In the genomic region with DNA sequence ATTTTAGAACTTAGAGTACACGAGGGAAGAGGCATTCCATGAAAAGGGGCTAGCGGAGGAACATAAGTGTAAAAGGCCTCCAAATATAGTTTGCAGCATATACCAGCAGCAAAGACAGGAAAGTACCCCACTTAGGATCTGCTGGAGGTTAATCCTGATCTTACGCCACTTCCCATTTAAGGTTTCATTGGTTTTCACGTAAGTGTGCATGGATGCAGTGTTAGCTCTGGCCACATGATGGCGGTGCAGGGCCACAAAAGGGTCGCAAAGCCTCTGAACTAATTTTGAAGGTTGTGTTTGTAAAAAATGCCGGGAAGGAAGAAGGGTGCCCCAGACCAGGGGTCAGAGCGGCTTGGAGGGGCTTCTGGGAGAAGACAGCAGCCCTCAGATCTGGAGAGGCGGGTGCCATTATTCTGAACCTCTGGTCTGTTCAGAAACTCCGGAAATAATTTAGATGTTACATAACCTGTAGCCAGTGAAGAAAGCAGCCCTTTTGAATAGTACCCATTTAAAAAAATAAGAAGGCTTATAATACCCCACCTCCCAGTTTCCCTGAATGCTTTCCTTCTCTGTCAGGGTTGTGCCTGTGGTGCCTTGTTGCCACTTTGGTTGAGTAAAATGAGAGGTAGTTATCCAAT, we compare ENCODE assay signal across 9 cellular contexts. TPM values are rescaled to one million over a fixed set of nuclear protein-coding genes. Genes with fewer than 3 reads are reported as not detected.
DNase-seq lines count a peak whose midpoint lies in the region; ATAC-seq, FAIRE-seq and TF ChIP-seq lines count a peak whose summit lies in the region.
"Had no signal": no experiment of that assay in that cellular context is flagged by ENCODE, and none has a peak within 500 bp of the region (broad histone marks: within the 10 kb centered on the region; RNA-seq: fewer than 3 reads in every experiment).

No MANE protein-coding gene starts in this region.

- CTCF ChIA-PET in HEK293 (lab: Yijun Ruan, JAX) = interaction anchor here (0.6 to 1.5 kb wide), 9 partner anchors 9 to 1370 kb away, joined by 3 to 4 read pairs (median 3); no protein-coding TSS in a partner anchor

- H3K9ac ChIP-seq in MM.1S (ENCODE audit: low read length) = no peak overlapping the region; the same call in 1 of the 2 replicates

- no peaks in the 10 kb centered on the region for H3K36me3 ChIP-seq in GM06990 (ENCODE audit: control insufficient read depth, insufficient read depth, low read length)
- H3K36me3 ChIP-seq in HEK293 (ENCODE audit: control insufficient read depth in 2 of 2, insufficient read depth in 1 of 2, low read length in 2 of 2) = no peaks in the 10 kb centered on the region
- H3K36me3 ChIP-seq in MM.1S (replicated peaks; ENCODE audit: insufficient read depth, low read length) = no peaks in the 10 kb centered on the region
- H3K36me3 ChIP-seq in pancreas = no peaks in the 10 kb centered on the region

- H3K4me1 ChIP-seq in HEK293 (ENCODE audit: control insufficient read depth, insufficient read depth, low read length) (no peaks in the 10 kb centered on the region), MM.1S (ENCODE audit: low read length) (no peaks in the 10 kb centered on the region), pancreas (peaks cover 0 to 2% (median 0%) of the 10 kb centered on the region in 3 donors)

- no peaks in the 10 kb centered on the region for H3K79me2 ChIP-seq in MM.1S (ENCODE audit: low read length)

- H3K9me3 ChIP-seq in HEK293 (ENCODE audit: control insufficient read depth, insufficient read depth, low read depth, low read length) = no peaks in the 10 kb centered on the region
- H3K9me3 ChIP-seq in MM.1S (replicated peaks; ENCODE audit: insufficient read depth, low read length) = no peaks in the 10 kb centered on the region
- no peaks in the 10 kb centered on the region for H3K9me3 ChIP-seq in pancreas

- H3K27ac ChIP-seq in HEK293 (ENCODE audit: extremely low read depth, low read depth, low read length) = no peak overlapping the region
- peak overlapping the region; percentile 7; the same call in 1 of the 2 replicates for H3K27ac ChIP-seq in MM.1S (ENCODE audit: low read length)
- H3K27ac ChIP-seq in pancreas = peak overlapping the region in 1 of 4 donors; percentile 29

- H3K4me3 ChIP-seq in GM06990 (replicated peaks; ENCODE audit: low read depth, low read length) = no peak overlapping the region
- H3K4me3 ChIP-seq in HEK293 (ENCODE audit: low read depth, low read length) = no peak overlapping the region
- H3K4me3 ChIP-seq in MM.1S (ENCODE audit: low read length) = peak overlapping the region; percentile 48
- peak overlapping the region in 2 of 4 donors; percentile 17 to 29 for H3K4me3 ChIP-seq in pancreas

- DNase-seq in GM06990 (ENCODE audit: extremely low read depth, insufficient read length) (peak; percentile 34), MM.1S (peak; percentile 71), SHP77 treated with DMSO at 0.1 percent for 48 hours (lab: John Stamatoyannopoulos, UW) (peak; percentile 42), glutamatergic neuron (peak; percentile 84), pancreas (peak; percentile 52 to 86 (median 73)), ureter (ENCODE audit: low spot score) (peak; percentile 73)

- H3K4me1 Mint-ChIP-seq in activated naive CD4-positive, alpha-beta T cell treated with anti-CD3 and anti-CD28 coated beads, Interleukin-2, amount 50 U/mL, for 24 hours = peaks cover 9% of the 10 kb centered on the region
- H3K4me1 Mint-ChIP-seq in glutamatergic neuron (ENCODE audit: low read depth, unreplicated experiment) = peaks cover 24% of the 10 kb centered on the region

- peak; percentile 79 to 93 (median 92) for ATAC-seq in pancreas

- peaks cover 17% of the 10 kb centered on the region for H3K27me3 Mint-ChIP-seq in activated naive CD4-positive, alpha-beta T cell treated with anti-CD3 and anti-CD28 coated beads, Interleukin-2, amount 50 U/mL, for 24 hours
- H3K27me3 Mint-ChIP-seq in glutamatergic neuron (ENCODE audit: unreplicated experiment) = no peaks in the 10 kb centered on the region

- intact Hi-C loops in pancreas (cut with DNase I) = no loop called here

- H3K9me3 Mint-ChIP-seq in activated naive CD4-positive, alpha-beta T cell treated with anti-CD3 and anti-CD28 coated beads, Interleukin-2, amount 50 U/mL, for 24 hours = no peaks in the 10 kb centered on the region
- H3K9me3 Mint-ChIP-seq in glutamatergic neuron (ENCODE audit: unreplicated experiment) = no peaks in the 10 kb centered on the region
- H3K9me3 Mint-ChIP-seq: stimulated activated naive CD8-positive, alpha-beta T cell treated with anti-CD3 and anti-CD28 coated beads, Interleukin-15, Interleukin-2, amounts not matched to agents 100 ng/mL and 50 ng/mL, for 24 hours had no signal

- no peaks in the 10 kb centered on the region; the same call in 1 of the 2 replicates for H3K27me3 ChIP-seq in GM06990 (replicated peaks; ENCODE audit: control insufficient read depth, insufficient read depth, low read length)
- H3K27me3 ChIP-seq in MM.1S (replicated peaks; ENCODE audit: insufficient read depth, low read length) = no peaks in the 10 kb centered on the region
- no peaks in the 10 kb centered on the region for H3K27me3 ChIP-seq in pancreas

- H2AFZ ChIP-seq in MM.1S (ENCODE audit: low read length) = peak overlapping the region; percentile 71

- no peaks in the 10 kb centered on the region for H4K20me1 ChIP-seq in MM.1S (ENCODE audit: insufficient read depth, low read length)

- peak; percentile 92 for TF ChIP-seq CTCF in GM06990 (IDR thresholded peaks at IDR 0.05; ENCODE audit: insufficient read depth, low read length, poor library complexity, severe bottlenecking)
- 0 out of 2 replicates have a peak, but pooled peaks have one; percentile 38 for TF ChIP-seq CTCF in HEK293 (tag by site-specific recombination; IDR thresholded peaks at IDR 0.05)
- TF ChIP-seq CTCF in MM.1S (IDR thresholded peaks at IDR 0.05; ENCODE audit: low read length) = peak; percentile 96
- TF ChIP-seq CTCF in glutamatergic neuron (IDR thresholded peaks at IDR 0.05; ENCODE audit: partially characterized antibody, unreplicated experiment) = peak; percentile 93
- TF ChIP-seq CTCF in pancreas (IDR thresholded peaks at IDR 0.05) = peak; percentile 74 to 94 (median 85)

- H3K9me2 ChIP-seq in MM.1S (replicated peaks; ENCODE audit: insufficient read depth, low read length) = no peaks in the 10 kb centered on the region

- 1 to 2% methylated on average over 10 of the region's 10 CpGs for WGBS in pancreas, 2 donors

- peak overlapping the region; percentile 1 for H3K4me3 Mint-ChIP-seq in activated naive CD4-positive, alpha-beta T cell treated with anti-CD3 and anti-CD28 coated beads, Interleukin-2, amount 50 U/mL, for 24 hours
- H3K4me3 Mint-ChIP-seq in glutamatergic neuron (ENCODE audit: unreplicated experiment) = no peak overlapping the region
- H3K4me3 Mint-ChIP-seq: stimulated activated naive CD8-positive, alpha-beta T cell treated with anti-CD3 and anti-CD28 coated beads, Interleukin-15, Interleukin-2, amounts not matched to agents 100 ng/mL and 50 ng/mL, for 24 hours had no signal

- POLR2A ChIA-PET in HEK293 (lab: Yijun Ruan, JAX) = no interaction called here

- H3K36me3 Mint-ChIP-seq in activated naive CD4-positive, alpha-beta T cell treated with anti-CD3 and anti-CD28 coated beads, Interleukin-2, amount 50 U/mL, for 24 hours = no peaks in the 10 kb centered on the region
- no peaks in the 10 kb centered on the region for H3K36me3 Mint-ChIP-seq in glutamatergic neuron (ENCODE audit: unreplicated experiment)

- H3K27ac Mint-ChIP-seq in activated naive CD4-positive, alpha-beta T cell treated with anti-CD3 and anti-CD28 coated beads, Interleukin-2, amount 50 U/mL, for 24 hours = no peak overlapping the region
- no peak overlapping the region for H3K27ac Mint-ChIP-seq in glutamatergic neuron (ENCODE audit: unreplicated experiment)
- H3K27ac Mint-ChIP-seq: stimulated activated naive CD8-positive, alpha-beta T cell treated with anti-CD3 and anti-CD28 coated beads, Interleukin-15, Interleukin-2, amounts not matched to agents 100 ng/mL and 50 ng/mL, for 24 hours had no signal

- no peaks in the 10 kb centered on the region for H3F3A ChIP-seq in MM.1S (ENCODE audit: insufficient read depth, low read length)

- no peak for FAIRE-seq in pancreas (lab: Jason Lieb, UNC)

- H3K4me2 ChIP-seq in MM.1S (ENCODE audit: low read depth, low read length) = peak overlapping the region; percentile 69

TF ChIP-seq in HEK293, 187 proteins besides CTCF, POLR2A, EP300 and RAD21:
- TF ChIP-seq ZNF654 (tag by site-specific recombination; IDR thresholded peaks at IDR 0.05; ENCODE audit: low read depth) (peak; percentile 75), ZNF558 (tag by site-specific recombination; IDR thresholded peaks at IDR 0.05) (no peak), ZNF121 (tag by site-specific recombination; IDR thresholded peaks at IDR 0.05) (no peak), ZNF571 (tag by site-specific recombination; IDR thresholded peaks at IDR 0.05) (no peak), ZNF37A (tag by site-specific recombination; IDR thresholded peaks at IDR 0.05) (no peak)

RNA-seq across cellular contexts. Expression of a gene that starts 59.5 kb away (rescaled TPM):
- total RNA-seq in glutamatergic neuron (ENCODE audit: unreplicated experiment) (not detected), pancreas (1 to 10 TPM; 1.1 to 9.1 (median 2.2) TPM), ureter (23.5 TPM)
- polyA plus RNA-seq in pancreas = under 1 TPM; 0.68 to 0.87 TPM

Comparison
In these comparisons a context has a peak if more than half of its experiments do, and no peak if none do; other contexts are left out.
1. DNase-seq: peak in every context shown above with its lines; median percentile 84 in glutamatergic neuron; 73 in pancreas; 73 in ureter; 71 in MM.1S; 42 in SHP77 treated with DMSO at 0.1 percent for 48 hours; 34 in GM06990.
2. CTCF ChIP-seq: peak in every context shown above with its lines; median percentile 96 in MM.1S; 93 in glutamatergic neuron; 92 in GM06990; 85 in pancreas; 38 in HEK293.